Comparison of ENCODE assay signal across 9 cellular contexts in the genomic region with DNA sequence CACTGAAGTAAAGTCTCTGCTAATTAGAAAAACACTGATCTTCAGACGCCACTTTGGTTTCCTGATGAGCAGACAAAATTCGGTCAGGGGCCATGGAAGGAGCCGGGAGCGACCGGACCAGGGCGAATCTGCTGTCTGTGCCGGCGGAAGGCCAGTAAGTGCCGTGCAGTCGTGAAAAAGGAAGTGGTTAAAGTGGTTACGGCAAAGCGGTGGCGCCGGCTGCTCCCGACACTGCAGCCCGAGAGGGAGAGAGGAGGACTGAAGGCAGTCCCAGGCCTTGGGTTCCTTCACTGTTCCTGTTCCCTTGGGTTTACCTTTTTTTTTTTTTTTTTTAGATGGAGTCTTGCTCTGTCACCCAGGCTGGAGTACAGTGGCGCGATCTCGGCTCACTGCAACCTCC. TPM values are rescaled to one million over a fixed set of nuclear protein-coding genes. Genes with fewer than 3 reads are reported as not detected.
DNase-seq lines count a peak whose midpoint lies in the region; ATAC-seq and TF ChIP-seq lines count a peak whose summit lies in the region.
"Had no signal": no experiment of that assay in that cellular context is flagged by ENCODE, and none has a peak within 500 bp of the region (broad histone marks: within the 10 kb centered on the region; RNA-seq: fewer than 3 reads in every experiment).

No MANE protein-coding gene starts in this region.

- H3K36me3 ChIP-seq in right atrium auricular region = peaks cover 31% of the 10 kb centered on the region

- ATAC-seq in Right ventricle myocardium inferior = no peak
- ATAC-seq in right cardiac atrium = no peak
- ATAC-seq in GM19397 (IDR thresholded peaks at IDR 0.05; ENCODE audit: unreplicated experiment) = no peak
- no peak for ATAC-seq in HG03139 (IDR thresholded peaks at IDR 0.05; ENCODE audit: unreplicated experiment)

- DNase-seq in Right ventricle myocardium inferior (ENCODE audit: missing footprints) = peak; percentile 91
- no peak for DNase-seq in right atrium auricular region (ENCODE audit: low spot score)
- DNase-seq in activated CD4-positive, alpha-beta T cell treated with anti-CD3 and anti-CD28 coated beads for 4 hours = peak; percentile 26 to 39
- peak in 2 of 3 donors; percentile 74 to 80 for DNase-seq in right cardiac atrium
- DNase-seq in stimulated activated CD8-positive, alpha-beta memory T cell treated with anti-CD3 and anti-CD28 coated beads, Interleukin-7, amount 100 ng/mL, for 48 hours (ENCODE audit: extremely low read depth in 1 of 2, low read depth in 1 of 2) = peak; percentile 20 to 38
- no peak for DNase-seq in SW 1271 (lab: John Stamatoyannopoulos, UW)

- TF ChIP-seq CTCF in right atrium auricular region (IDR thresholded peaks at IDR 0.05) = no peak

- peaks cover 0 to 7% of the 10 kb centered on the region in 2 donors for H3K4me1 ChIP-seq in right atrium auricular region
- H3K4me1 ChIP-seq in right cardiac atrium (ENCODE audit: control insufficient read depth, insufficient read depth, low read length) = no peaks in the 10 kb centered on the region

- H3K27ac ChIP-seq in right atrium auricular region (no peak overlapping the region), right cardiac atrium (ENCODE audit: low read length) (no peak overlapping the region)

- intact Hi-C loops in Right ventricle myocardium inferior (cut with DNase I) = no loop called here
- intact Hi-C loops in right cardiac atrium (cut with DNase I) = no loop called here

- H3K27me3 ChIP-seq in right atrium auricular region (no peaks in the 10 kb centered on the region), right cardiac atrium (ENCODE audit: control insufficient read depth, insufficient read depth) (no peaks in the 10 kb centered on the region)

- H3K4me3 ChIP-seq in right atrium auricular region = no peak overlapping the region
- H3K4me3 ChIP-seq in right cardiac atrium (ENCODE audit: low read length) = no peak overlapping the region

- H3K9me3 ChIP-seq in right atrium auricular region = no peaks in the 10 kb centered on the region
- H3K9me3 ChIP-seq in right cardiac atrium (ENCODE audit: control insufficient read depth, low read length) = no peaks in the 10 kb centered on the region

- 85% methylated on average over 19 of the region's 19 CpGs for WGBS in right cardiac atrium

RNA-seq across cellular contexts. Expression of gene HEXD, which starts 17.3 kb away (rescaled TPM):
- total RNA-seq in Right ventricle myocardium inferior = 14.4 TPM
- total RNA-seq in right atrium auricular region = 10 to 100 TPM; 11.3 to 15.6 TPM
- 10 to 100 TPM; 13.6 to 24.4 (median 18.7) TPM for total RNA-seq in right cardiac atrium
- 22.5 TPM for polyA plus RNA-seq in right cardiac atrium

RNA-seq across cellular contexts. Expression of gene OGFOD3, which starts 17.6 kb away (rescaled TPM):
- 23.5 TPM for total RNA-seq in Right ventricle myocardium inferior
- total RNA-seq in right atrium auricular region = 10 to 100 TPM; 26.4 to 32.4 TPM
- 10 to 100 TPM; 27.9 to 34.0 (median 30.5) TPM for total RNA-seq in right cardiac atrium
- 28.9 TPM for polyA plus RNA-seq in right cardiac atrium

RNA-seq across cellular contexts. Expression of gene UTS2R, which starts 29.3 kb away (rescaled TPM):
- 0.76 TPM for total RNA-seq in Right ventricle myocardium inferior
- 10 to 100 TPM in 1 of 2 donors, under 1 TPM in 1; 0.44 to 16.9 TPM for total RNA-seq in right atrium auricular region
- total RNA-seq in right cardiac atrium = 1 to 10 TPM; 2.3 to 7.5 (median 4.6) TPM
- polyA plus RNA-seq in right cardiac atrium = 1.0 TPM
- total RNA-seq: fibroblast of villous mesenchyme had no signal

RNA-seq across cellular contexts. Expression of gene TEX19, which starts 41.8 kb away (rescaled TPM):
- total RNA-seq in Right ventricle myocardium inferior (not detected), right atrium auricular region (not detected), right cardiac atrium (not detected)
- not detected for polyA plus RNA-seq in right cardiac atrium
- total RNA-seq: fibroblast of villous mesenchyme had no signal

RNA-seq across cellular contexts. Expression of gene CYBC1, which starts 49.7 kb away (rescaled TPM):
- 29.4 TPM for total RNA-seq in Right ventricle myocardium inferior
- total RNA-seq in right atrium auricular region = 10 to 100 TPM; 14.9 to 34.9 TPM
- 10 to 100 TPM; 31.0 to 34.7 (median 33.5) TPM for total RNA-seq in right cardiac atrium
- polyA plus RNA-seq in right cardiac atrium = 20.8 TPM

Comparison
In these comparisons a context has a peak if more than half of its experiments do, and no peak if none do; other contexts are left out.
1. DNase-seq: peak in Right ventricle myocardium inferior (single experiment), activated CD4-positive, alpha-beta T cell treated with anti-CD3 and anti-CD28 coated beads for 4 hours (2 of 2), right cardiac atrium (2 of 3) and stimulated activated CD8-positive, alpha-beta memory T cell treated with anti-CD3 and anti-CD28 coated beads, Interleukin-7, amount 100 ng/mL, for 48 hours (2 of 2); none in right atrium auricular region (single experiment) and SW 1271 (0 of 2).